In genomic region chr4:184344435-184344834, GRCh38 we compare ENCODE assay signal across 10 cellular contexts.
DNase-seq lines count a peak whose midpoint lies in the region; ATAC-seq, FAIRE-seq and TF ChIP-seq lines count a peak whose summit lies in the region.
"Had no signal": no experiment of that assay in that cellular context is flagged by ENCODE, and none has a peak within 500 bp of the region (broad histone marks: within the 10 kb centered on the region; RNA-seq: fewer than 3 reads in every experiment).

No MANE protein-coding gene starts in this region.

- no peak for TF ChIP-seq EP300 in A549 (IDR thresholded peaks at IDR 0.05)

- peak overlapping the region; percentile 85 to 92 (median 88) for H3K4me3 Mint-ChIP-seq in CD4-positive, alpha-beta memory T cell

- FAIRE-seq in A549 (lab: Jason Lieb, UNC): no peak
- no peak for FAIRE-seq in small intestine (lab: Jason Lieb, UNC)

- peaks cover 9 to 18% (median 12%) of the 10 kb centered on the region in 4 donors for H3K4me1 Mint-ChIP-seq in CD4-positive, alpha-beta memory T cell

- no peaks in the 10 kb centered on the region for H3K27me3 ChIP-seq in CD4-positive, alpha-beta memory T cell (ENCODE audit: insufficient read depth, low read length)
- H3K27me3 ChIP-seq in muscle layer of duodenum (ENCODE audit: low read depth, low read length): no peaks in the 10 kb centered on the region
- no peaks in the 10 kb centered on the region for H3K27me3 ChIP-seq in small intestine (ENCODE audit: control insufficient read depth in 2 of 2, insufficient read depth in 2 of 2, low read length in 2 of 2)
- H3K27me3 ChIP-seq: cardiac muscle cell, foreskin keratinocyte had no signal

- no peak for TF ChIP-seq POLR2A in A549 (IDR thresholded peaks at IDR 0.05; ENCODE audit: low read length)

- H3K9me3 Mint-ChIP-seq in CD4-positive, alpha-beta memory T cell: peaks cover 0 to under 1% (median 0%) of the 10 kb centered on the region in 8 donors

- peaks cover 0 to under 1% of the 10 kb centered on the region in 2 donors for H3K27me3 Mint-ChIP-seq in CD4-positive, alpha-beta memory T cell

- no peak for TF ChIP-seq CTCF in A549 (IDR thresholded peaks at IDR 0.05)
- no peak for TF ChIP-seq CTCF in VCaP (conservative IDR thresholded peaks at IDR 0.05)
- no peak for TF ChIP-seq CTCF in GM20000 (IDR thresholded peaks at IDR 0.05; ENCODE audit: extremely low read depth, missing control alignments)

- H3K4me2 ChIP-seq in A549: peak overlapping the region; percentile 58; the same call in 1 of the 3 replicates

- no peak overlapping the region for H3K27ac Mint-ChIP-seq in CD4-positive, alpha-beta memory T cell

- WGBS in A549 (ENCODE audit: missing lambda C conversion rate): 56% methylated on average over 4 of the region's 4 CpGs
- 58 to 79% (median 70%) methylated on average over 4 of the region's 4 CpGs for WGBS in small intestine, 3 donors

- no peaks in the 10 kb centered on the region for H3K9me3 ChIP-seq in A549
- H3K9me3 ChIP-seq in CD4-positive, alpha-beta memory T cell (ENCODE audit: control insufficient read depth in 1 of 2, low read length in 2 of 2): no peaks in the 10 kb centered on the region
- H3K9me3 ChIP-seq in muscle layer of duodenum (ENCODE audit: control insufficient read depth in 1 of 2, low read length in 2 of 2): no peaks in the 10 kb centered on the region
- no peaks in the 10 kb centered on the region for H3K9me3 ChIP-seq in small intestine (ENCODE audit: control insufficient read depth, low read depth)

- no peaks in the 10 kb centered on the region for H3K36me3 ChIP-seq in CD4-positive, alpha-beta memory T cell (ENCODE audit: insufficient read depth, low read length)
- H3K36me3 ChIP-seq in muscle layer of duodenum (ENCODE audit: control insufficient read depth in 1 of 2, insufficient read depth in 2 of 2, low read length in 2 of 2) (no peaks in the 10 kb centered on the region), small intestine (ENCODE audit: control insufficient read depth in 2 of 2, insufficient read depth in 2 of 2, low read length in 2 of 2) (no peaks in the 10 kb centered on the region)
- H3K36me3 ChIP-seq: cardiac muscle cell had no signal

- ATAC-seq in A549: no peak

- no peak for DNase-seq in A549 (ENCODE audit: low read depth in 1 of 2, low spot score in 1 of 2)
- DNase-seq in CD4-positive, alpha-beta memory T cell: no peak
- no peak for DNase-seq in GM20000 (ENCODE audit: low spot score)
- DNase-seq in foreskin melanocyte: no peak
- DNase-seq in small intestine: no peak
- DNase-seq in pons (ENCODE audit: low spot score): no peak

- no peak overlapping the region for H3K4me3 ChIP-seq in A549
- no peak overlapping the region for H3K4me3 ChIP-seq in CD4-positive, alpha-beta memory T cell (ENCODE audit: low read length in 2 of 2)
- H3K4me3 ChIP-seq in muscle layer of duodenum (ENCODE audit: low read depth in 1 of 2, low read length in 2 of 2): no peak overlapping the region
- no peak overlapping the region for H3K4me3 ChIP-seq in small intestine (ENCODE audit: low read depth in 1 of 2, low read length in 2 of 2)

- CTCF ChIA-PET in A549 (lab: Yijun Ruan, JAX): interaction anchor here (2.3 kb wide), 1 partner anchor 17 kb away, joined by 5 read pairs; no protein-coding TSS in a partner anchor
- CTCF ChIA-PET in CD4-positive, alpha-beta memory T cell (lab: Charles Lee; ENCODE audit: partially characterized antibody): no interaction called here

- TF ChIP-seq RAD21 in A549 (conservative IDR thresholded peaks at IDR 0.05 in 1 of 2, IDR thresholded peaks at IDR 0.05 in 1 of 2): no peak

- H3K36me3 Mint-ChIP-seq in CD4-positive, alpha-beta memory T cell: no peaks in the 10 kb centered on the region

- POLR2A ChIA-PET in A549 (lab: Yijun Ruan, JAX): no interaction called here
- POLR2A ChIA-PET in CD4-positive, alpha-beta memory T cell (lab: Charles Lee; ENCODE audit: partially characterized antibody): interaction anchor here (1.4 to 1.6 kb wide), 2 partner anchors 77 to 390 kb away, joined by 3 to 4 read pairs; partner anchors contain the start of gene CENPU

- intact Hi-C loops in CD4-positive, alpha-beta memory T cell (cut with micrococcal nuclease): no loop called here

- H3K4me1 ChIP-seq in A549 (peaks cover 11% of the 10 kb centered on the region; the same call in 2 of the 3 replicates), muscle layer of duodenum (ENCODE audit: control insufficient read depth in 1 of 2, insufficient read depth in 2 of 2, low read length in 2 of 2) (peaks cover 10 to 28% of the 10 kb centered on the region in 2 donors), small intestine (ENCODE audit: control insufficient read depth in 2 of 2, insufficient read depth in 1 of 2, low read depth in 1 of 2, low read length in 1 of 2) (peaks cover 6 to 18% of the 10 kb centered on the region in 2 donors)
- H3K4me1 ChIP-seq in CD4-positive, alpha-beta memory T cell (ENCODE audit: insufficient read depth, low read length): peaks cover 13% of the 10 kb centered on the region

- H3K27ac ChIP-seq in A549 (no peak overlapping the region), VCaP (peak overlapping the region; percentile 72), muscle layer of duodenum (ENCODE audit: low read length) (peak overlapping the region; percentile 85), small intestine (ENCODE audit: low read depth in 1 of 2, low read length in 1 of 2) (peak overlapping the region in 1 of 2 donors; percentile 91)
- no peak overlapping the region for H3K27ac ChIP-seq in CD4-positive, alpha-beta memory T cell (ENCODE audit: low read depth, low read length)

TF ChIP-seq in A549, 52 proteins besides CTCF, POLR2A, EP300 and RAD21:
- no peak for TF ChIP-seq EHF (CRISPR knock-in tag; IDR thresholded peaks at IDR 0.05)
- TF ChIP-seq CBX8 (IDR thresholded peaks at IDR 0.05): no peak
- TF ChIP-seq HEYL (CRISPR knock-in tag; IDR thresholded peaks at IDR 0.05): no peak
- TF ChIP-seq FOSB (CRISPR knock-in tag; IDR thresholded peaks at IDR 0.05): no peak
- TF ChIP-seq USF2 (IDR thresholded peaks at IDR 0.05): no peak
- no peak for TF ChIP-seq CBX2 (IDR thresholded peaks at IDR 0.05; ENCODE audit: borderline replicate concordance, low read depth)
- TF ChIP-seq MAX (IDR thresholded peaks at IDR 0.05): no peak
- TF ChIP-seq HMGXB4 (CRISPR knock-in tag; IDR thresholded peaks at IDR 0.05; ENCODE audit: borderline replicate concordance): no peak
- TF ChIP-seq ELK1 (IDR thresholded peaks at IDR 0.05; ENCODE audit: low read depth, low read length): no peak
- TF ChIP-seq ZFP36 (IDR thresholded peaks at IDR 0.05; ENCODE audit: borderline replicate concordance, partially characterized antibody): no peak
- no peak for TF ChIP-seq NR3C1 (IDR thresholded peaks at IDR 0.05)
- no peak for TF ChIP-seq HOXA7 (CRISPR knock-in tag; IDR thresholded peaks at IDR 0.05)
- TF ChIP-seq PBX3 (IDR thresholded peaks at IDR 0.05): no peak
- no peak for TF ChIP-seq HOXB5 (CRISPR knock-in tag; IDR thresholded peaks at IDR 0.05)
- TF ChIP-seq ZC3H11A (IDR thresholded peaks at IDR 0.05): no peak
- no peak for TF ChIP-seq HES2 (IDR thresholded peaks at IDR 0.05)
- no peak for TF ChIP-seq CHD4 (IDR thresholded peaks at IDR 0.05; ENCODE audit: borderline replicate concordance)

Comparison
In these comparisons a context has a peak if more than half of its experiments do, and no peak if none do; other contexts are left out.
1. H3K27ac ChIP-seq: peak in VCaP (single experiment) and muscle layer of duodenum (single experiment); none in A549 (0 of 2) and CD4-positive, alpha-beta memory T cell (single experiment).